In genomic region chr2:62505649-62506420, GRCh38 we compare ENCODE assay signal across 8 cellular contexts. TPM values are rescaled to one million over a fixed set of nuclear protein-coding genes. Genes with fewer than 3 reads are reported as not detected.
DNase-seq lines count a peak whose midpoint lies in the region; ATAC-seq lines count a peak whose summit lies in the region.

Gene TMEM17, minus strand, starts transcription at chr2:62506195. Its CDS starts 66 bp downstream, at chr2:62506129.

- peak within 1 kb of the TSS; percentile 96 for H3K27ac ChIP-seq in temporal lobe (ENCODE audit: low read depth, low read length)

- peak; percentile 80 for ATAC-seq in GM19452 (IDR thresholded peaks at IDR 0.05; ENCODE audit: unreplicated experiment)
- ATAC-seq in HG03520 (IDR thresholded peaks at IDR 0.05; ENCODE audit: unreplicated experiment): peak; percentile 84

- DNase-seq in DMS 273 (lab: John Stamatoyannopoulos, UW; ENCODE audit: unreplicated experiment): peak; percentile 94
- peak; percentile 59 to 92 for DNase-seq in NCI-H526 (lab: John Stamatoyannopoulos, UW)
- DNase-seq in activated T-cell treated with anti-CD3 and anti-CD28 coated beads, Interleukin-2, amount 50 U/mL, for 1 hour: peak; percentile 21
- peak; percentile 95 for DNase-seq in fibroblast of peridontal ligament (ENCODE audit: extremely low read depth)
- peak; percentile 96 for DNase-seq in myocyte (ENCODE audit: low read depth)

RNA-seq across cellular contexts. Expression of gene TMEM17, which starts in this region (rescaled TPM):
- total RNA-seq in myocyte: 1.6 and 2.5 TPM in 2 replicates
- polyA plus RNA-seq in myocyte (2012): 3.5 TPM
- total RNA-seq in temporal lobe: 4.4 TPM

Comparison
In these comparisons a context has a peak if more than half of its experiments do, and no peak if none do; other contexts are left out.
1. Peak in every context shown above with its lines: DNase-seq, ATAC-seq and H3K27ac ChIP-seq.
2. DNase-seq: peak in every context shown above with its lines; median percentile 96 in myocyte; 95 in fibroblast of peridontal ligament; 94 in DMS 273; 76 in NCI-H526; 21 in activated T-cell treated with anti-CD3 and anti-CD28 coated beads, Interleukin-2, amount 50 U/mL, for 1 hour.